Comparison of ENCODE assay signal across 19 cellular contexts in genomic region chr19:41547569-41547968, GRCh38. TPM values are rescaled to one million over a fixed set of nuclear protein-coding genes. Genes with fewer than 3 reads are reported as not detected.
DNase-seq lines count a peak whose midpoint lies in the region; ATAC-seq and TF ChIP-seq lines count a peak whose summit lies in the region.
"Had no signal": no experiment of that assay in that cellular context is flagged by ENCODE, and none has a peak within 500 bp of the region (broad histone marks: within the 10 kb centered on the region; RNA-seq: fewer than 3 reads in every experiment).

No MANE protein-coding gene starts in this region.

- no peak overlapping the region for H2AK5ac ChIP-seq in trophoblast cell (ENCODE audit: low read length)

- H4K8ac ChIP-seq in trophoblast cell (ENCODE audit: low read depth, low read length), result no peak overlapping the region

- no peak overlapping the region for H2BK120ac ChIP-seq in trophoblast cell (ENCODE audit: insufficient read depth, low read length, poor library complexity)

- no peak overlapping the region for H3K27ac ChIP-seq in HEK293 (ENCODE audit: extremely low read depth, low read depth, low read length)
- H3K27ac ChIP-seq in trophoblast cell (ENCODE audit: low read depth, low read length), result no peak overlapping the region

- no peak overlapping the region for H2BK5ac ChIP-seq in trophoblast cell (ENCODE audit: low read depth, low read length, poor library complexity)

- no peak overlapping the region for H3K4me3 Mint-ChIP-seq in activated CD8-positive, alpha-beta memory T cell treated with anti-CD3 and anti-CD28 coated beads, Interleukin-2, amount 10 ng/mL, durations not matched to agents 7 days and 5 days
- H3K4me3 Mint-ChIP-seq in activated naive CD8-positive, alpha-beta T cell treated with anti-CD3 and anti-CD28 coated beads for 36 hours, result no peak overlapping the region

- TF ChIP-seq CTCF in HEK293 (tag by site-specific recombination; IDR thresholded peaks at IDR 0.05), result no peak

- H3K27ac Mint-ChIP-seq in activated CD8-positive, alpha-beta memory T cell treated with anti-CD3 and anti-CD28 coated beads, Interleukin-2, amount 10 ng/mL, durations not matched to agents 7 days and 5 days, result peak overlapping the region; percentile 86
- H3K27ac Mint-ChIP-seq in activated naive CD8-positive, alpha-beta T cell treated with anti-CD3 and anti-CD28 coated beads for 36 hours, result peak overlapping the region; percentile 97

- no peaks in the 10 kb centered on the region for H3K27me3 Mint-ChIP-seq in activated CD8-positive, alpha-beta memory T cell treated with anti-CD3 and anti-CD28 coated beads, Interleukin-2, amount 10 ng/mL, durations not matched to agents 7 days and 5 days
- no peaks in the 10 kb centered on the region for H3K27me3 Mint-ChIP-seq in activated naive CD8-positive, alpha-beta T cell treated with anti-CD3 and anti-CD28 coated beads for 36 hours

- H4K12ac ChIP-seq in trophoblast cell (ENCODE audit: low read depth, low read length), result no peak overlapping the region

- no peak overlapping the region for H3K4ac ChIP-seq in trophoblast cell (ENCODE audit: low read depth, low read length)

- peaks cover 29% of the 10 kb centered on the region for H3K36me3 Mint-ChIP-seq in activated CD8-positive, alpha-beta memory T cell treated with anti-CD3 and anti-CD28 coated beads, Interleukin-2, amount 10 ng/mL, durations not matched to agents 7 days and 5 days
- H3K36me3 Mint-ChIP-seq in activated naive CD8-positive, alpha-beta T cell treated with anti-CD3 and anti-CD28 coated beads for 36 hours, result peaks cover 36% of the 10 kb centered on the region

- H3K14ac ChIP-seq in trophoblast cell (ENCODE audit: low read length), result no peak overlapping the region

- no peaks in the 10 kb centered on the region for H3K27me3 ChIP-seq in trophoblast cell (ENCODE audit: insufficient read depth, low read length)

- no peak overlapping the region for H4K91ac ChIP-seq in trophoblast cell (ENCODE audit: low read depth, low read length)

- ATAC-seq in activated CD8-positive, alpha-beta memory T cell treated with anti-CD3 and anti-CD28 coated beads, Interleukin-2, amount 10 ng/mL, durations not matched to agents 7 days and 5 days, result no peak
- ATAC-seq in HG03108 (IDR thresholded peaks at IDR 0.05; ENCODE audit: unreplicated experiment) (no peak), HG02973 (IDR thresholded peaks at IDR 0.05; ENCODE audit: unreplicated experiment) (no peak)

- peaks cover 61% of the 10 kb centered on the region for H3K4me1 Mint-ChIP-seq in activated CD8-positive, alpha-beta memory T cell treated with anti-CD3 and anti-CD28 coated beads, Interleukin-2, amount 10 ng/mL, durations not matched to agents 7 days and 5 days
- H3K4me1 Mint-ChIP-seq in activated naive CD8-positive, alpha-beta T cell treated with anti-CD3 and anti-CD28 coated beads for 36 hours, result peaks cover 68% of the 10 kb centered on the region

- POLR2A ChIA-PET in HEK293 (lab: Yijun Ruan, JAX), result interaction anchor here (0.7 kb wide), 1 partner anchor 16 kb away, joined by 7 read pairs; no protein-coding TSS in a partner anchor

- H3K79me1 ChIP-seq in trophoblast cell (ENCODE audit: low read length), result no peaks in the 10 kb centered on the region

- DNase-seq in activated CD8-positive, alpha-beta memory T cell treated with anti-CD3 and anti-CD28 coated beads, Interleukin-2, amount 10 ng/mL, durations not matched to agents 7 days and 5 days, result peak; percentile 34
- no peak for DNase-seq in activated CD8-positive, alpha-beta memory T cell treated with anti-CD3 and anti-CD28 coated beads, Interleukin-2, amount 50 U/mL, for 48 hours
- DNase-seq in activated naive CD8-positive, alpha-beta T cell treated with anti-CD3 and anti-CD28 coated beads for 36 hours, result no peak
- no peak for DNase-seq in trophoblast cell
- no peak for DNase-seq in NCI-H2196 treated with DMSO at 0.1 percent for 48 hours (lab: John Stamatoyannopoulos, UW; ENCODE audit: unreplicated experiment)
- DNase-seq: activated CD4-positive, CD25-positive, alpha-beta regulatory T cell treated with anti-CD3 and anti-CD28 coated beads, Interleukin-2, amount 50 U/mL, for 72 hours; COR-L47; hypothalamus; kidney glomerular epithelial cell; midbrain; NCI-H1930; NCI-H446 treated with DMSO at 0.1 percent for 48 hours; retina; SHP77; stimulated activated naive CD4-positive, alpha-beta T cell treated with Interleukin-2 at 50 U/mL for 16 hours had no signal

- CTCF ChIA-PET in activated CD8-positive, alpha-beta memory T cell treated with anti-CD3 and anti-CD28 coated beads, Interleukin-2, amount 10 ng/mL, durations not matched to agents 7 days and 5 days (lab: Charles Lee), result interaction anchor here (1.3 to 16.4 kb wide), 5 partner anchors 15 to 98 kb away, joined by 3 to 497 read pairs (median 12); no protein-coding TSS in a partner anchor
- CTCF ChIA-PET in HEK293 (lab: Yijun Ruan, JAX), result interaction anchor here (0.6 to 3.8 kb wide), 12 partner anchors 9 to 285 kb away, joined by 4 to 23 read pairs (median 5); no protein-coding TSS in a partner anchor

- H3K9me3 Mint-ChIP-seq in activated CD8-positive, alpha-beta memory T cell treated with anti-CD3 and anti-CD28 coated beads, Interleukin-2, amount 10 ng/mL, durations not matched to agents 7 days and 5 days (ENCODE audit: low read depth), result peaks cover 3% of the 10 kb centered on the region
- H3K9me3 Mint-ChIP-seq in activated naive CD8-positive, alpha-beta T cell treated with anti-CD3 and anti-CD28 coated beads for 36 hours, result peaks cover 2% of the 10 kb centered on the region

- H3K4me1 ChIP-seq in HEK293 (ENCODE audit: control insufficient read depth, insufficient read depth, low read length) (peaks cover 17% of the 10 kb centered on the region), trophoblast cell (ENCODE audit: control insufficient read depth in 1 of 2, insufficient read depth in 2 of 2, low read length in 2 of 2) (peaks cover 3 to 5% of the 10 kb centered on the region in 2 experiments)
- H3K4me1 ChIP-seq: HAP-1 had no signal

- no CpG with 5 or more reads among the region's 2 CpGs for whole genome bisulfite sequencing in trophoblast cell (ENCODE audit: extremely low coverage, insufficient coverage, insufficient read length)

- no peak overlapping the region for H2AFZ ChIP-seq in trophoblast cell (ENCODE audit: insufficient read depth, low read length, poor library complexity)

- no peaks in the 10 kb centered on the region for H3K79me2 ChIP-seq in trophoblast cell (ENCODE audit: control insufficient read depth, insufficient read depth, low read length, poor library complexity)

- no peak overlapping the region for H3K4me3 ChIP-seq in HEK293 (ENCODE audit: low read depth, low read length)
- no peak overlapping the region for H3K4me3 ChIP-seq in trophoblast cell (ENCODE audit: low read depth, low read length)
- H3K4me3 ChIP-seq: HAP-1 had no signal

- H3K9me3 ChIP-seq in HEK293 (ENCODE audit: control insufficient read depth, insufficient read depth, low read depth, low read length) (no peaks in the 10 kb centered on the region), trophoblast cell (ENCODE audit: insufficient read depth, low read depth, low read length) (no peaks in the 10 kb centered on the region)
- H3K9me3 ChIP-seq: HAP-1 had no signal

- H3K9ac ChIP-seq in trophoblast cell (ENCODE audit: low read length), result no peak overlapping the region

- H3K18ac ChIP-seq in trophoblast cell (ENCODE audit: low read length), result no peak overlapping the region

- peak overlapping the region; percentile 10 for H3K4me2 ChIP-seq in trophoblast cell (ENCODE audit: low read length)

- H3K23ac ChIP-seq in trophoblast cell (ENCODE audit: low read length), result no peak overlapping the region

- H2BK12ac ChIP-seq in trophoblast cell (ENCODE audit: low read length), result no peak overlapping the region

- H3K36me3 ChIP-seq in HEK293 (ENCODE audit: control insufficient read depth in 2 of 2, insufficient read depth in 1 of 2, low read length in 2 of 2) (no peaks in the 10 kb centered on the region), trophoblast cell (ENCODE audit: control insufficient read depth in 1 of 2, insufficient read depth in 2 of 2, low read length in 2 of 2) (no peaks in the 10 kb centered on the region)
- H3K36me3 ChIP-seq: HAP-1 had no signal

TF ChIP-seq in HEK293, 187 proteins besides CTCF, POLR2A, EP300 and RAD21:
- peak; percentile 43; the same call in 1 of the 2 replicates for TF ChIP-seq SCRT2 (tag by site-specific recombination; IDR thresholded peaks at IDR 0.05)
- TF ChIP-seq KLF1 (tag by site-specific recombination; IDR thresholded peaks at IDR 0.05), result no peak
- no peak for TF ChIP-seq ZNF677 (tag by site-specific recombination; IDR thresholded peaks at IDR 0.05)
- TF ChIP-seq ZNF112 (tag by site-specific recombination; IDR thresholded peaks at IDR 0.05), result no peak
- no peak for TF ChIP-seq ZNF335 (tag by site-specific recombination; conservative IDR thresholded peaks at IDR 0.05)
- TF ChIP-seq ZNF26 (tag by site-specific recombination; IDR thresholded peaks at IDR 0.05), result no peak
- peak; percentile 32; the same call in 1 of the 2 replicates for TF ChIP-seq GLIS1 (tag by site-specific recombination; IDR thresholded peaks at IDR 0.05)
- TF ChIP-seq ZBTB48 (tag by site-specific recombination; IDR thresholded peaks at IDR 0.05), result no peak

RNA-seq across cellular contexts. Expression of gene CEACAM21, which starts 28.4 kb away (rescaled TPM):
- total RNA-seq in activated CD8-positive, alpha-beta memory T cell treated with anti-CD3 and anti-CD28 coated beads, Interleukin-2, amount 10 ng/mL, durations not matched to agents 7 days and 5 days, result 10 to 100 TPM; 54.6 to 57.1 TPM
- 10 to 100 TPM; 36.5 to 37.5 TPM for total RNA-seq in activated naive CD8-positive, alpha-beta T cell treated with anti-CD3 and anti-CD28 coated beads for 36 hours
- polyA plus RNA-seq in trophoblast cell (2013), result 0.03 and 0.08 TPM in 2 replicates
